In the genomic region with DNA sequence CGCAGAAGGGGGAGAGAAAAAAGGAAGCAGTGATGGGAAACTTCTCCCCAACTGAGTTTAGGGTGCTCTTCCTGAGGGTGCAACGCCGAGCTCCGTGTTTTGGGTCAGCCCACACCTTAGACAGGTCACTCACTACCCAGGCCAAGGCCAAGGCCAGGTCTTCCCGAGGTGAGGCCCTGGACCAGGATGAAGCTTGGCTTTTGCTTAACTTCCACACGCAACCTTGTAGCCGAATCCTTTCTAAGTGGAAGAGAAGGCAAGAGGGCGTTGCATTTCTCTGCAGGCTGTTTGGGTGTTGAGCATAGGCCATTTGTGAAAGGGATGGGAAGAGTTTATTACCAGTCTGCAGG, we compare ENCODE assay signal across 9 cellular contexts. TPM values are rescaled to one million over a fixed set of nuclear protein-coding genes. Genes with fewer than 3 reads are reported as not detected.
DNase-seq lines count a peak whose midpoint lies in the region; ATAC-seq and TF ChIP-seq lines count a peak whose summit lies in the region.
"Had no signal": no experiment of that assay in that cellular context is flagged by ENCODE, and none has a peak within 500 bp of the region (broad histone marks: within the 10 kb centered on the region; RNA-seq: fewer than 3 reads in every experiment).

No MANE protein-coding gene starts in this region.

- H4K20me1 ChIP-seq in GM23248 (ENCODE audit: insufficient read depth), result no peaks in the 10 kb centered on the region

- peak; percentile 13 for DNase-seq in GM23248
- no peak for DNase-seq in activated T-helper 2 cell treated with anti-CD3 and anti-CD28 coated beads, Interferon-gamma antibody, Interleukin-2, Interleukin-4, amounts not matched to agents 10 μg/mL and 5 μg/mL and 100 μg/mL, durations not matched to agents 14 hours and 24 hours and 36 hours (ENCODE audit: low spot score)
- DNase-seq in sigmoid colon, result no peak
- DNase-seq in activated CD8-positive, alpha-beta memory T cell treated with anti-CD3 and anti-CD28 coated beads, Interleukin-2, amount 50 U/mL, for 48 hours, result no peak
- no peak for DNase-seq in GM19240 (ENCODE audit: insufficient read length, low spot score)
- DNase-seq in NCI-H526 treated with DMSO at 0.1 percent for 48 hours (lab: John Stamatoyannopoulos, UW), result no peak
- DNase-seq: NCI-H1048 had no signal

- in situ Hi-C loops in GM23248 (cut with MboI), result no loop called here

- no peaks in the 10 kb centered on the region for H3K27me3 ChIP-seq in GM23248 (replicated peaks; ENCODE audit: insufficient read depth)
- peaks cover 47% of the 10 kb centered on the region for H3K27me3 ChIP-seq in iPS-15b (ENCODE audit: control insufficient read depth, insufficient read depth, low read length)
- H3K27me3 ChIP-seq in sigmoid colon, result no peaks in the 10 kb centered on the region

- no peaks in the 10 kb centered on the region for H3K36me3 ChIP-seq in GM23248 (ENCODE audit: low read depth)
- no peaks in the 10 kb centered on the region for H3K36me3 ChIP-seq in iPS-15b (ENCODE audit: control insufficient read depth, insufficient read depth, low read length)
- H3K36me3 ChIP-seq in sigmoid colon, result no peaks in the 10 kb centered on the region

- intact Hi-C loops in activated T-helper 2 cell treated with anti-CD3 and anti-CD28 coated beads, Interferon-gamma antibody, Interleukin-2, Interleukin-4, amounts not matched to agents 10 μg/mL and 5 μg/mL and 100 μg/mL, durations not matched to agents 14 hours and 24 hours and 36 hours (cut with micrococcal nuclease), result loop anchor here (5.0 to 10.0 kb wide), 2 partner anchors 128 to 171 kb away; no protein-coding TSS in a partner anchor
- intact Hi-C loops in sigmoid colon (cut with DNase I), result loop anchor here (10.0 kb wide), 1 partner anchor 171 kb away; no protein-coding TSS in a partner anchor

- peak overlapping the region; percentile 51 for H3K4me3 Mint-ChIP-seq in activated T-helper 2 cell treated with anti-CD3 and anti-CD28 coated beads, Interferon-gamma antibody, Interleukin-2, Interleukin-4, amounts not matched to agents 10 μg/mL and 5 μg/mL and 100 μg/mL, durations not matched to agents 14 hours and 24 hours and 36 hours (ENCODE audit: low read depth)

- H3K9me3 ChIP-seq in GM23248 (ENCODE audit: low read depth), result no peaks in the 10 kb centered on the region
- H3K9me3 ChIP-seq in iPS-15b (ENCODE audit: control insufficient read depth, insufficient read depth, low read length), result no peaks in the 10 kb centered on the region
- no peaks in the 10 kb centered on the region for H3K9me3 ChIP-seq in sigmoid colon

- peaks cover 3% of the 10 kb centered on the region; the same call in 1 of the 2 replicates for H3F3A ChIP-seq in GM23248 (ENCODE audit: insufficient read depth)

- no peak for TF ChIP-seq CTCF in sigmoid colon (IDR thresholded peaks at IDR 0.05)

- WGBS in GM23248 (ENCODE audit: low coverage in 1 of 2, low lambda C conversion rate in 2 of 2, missing lambda C conversion rate in 2 of 2), 2 experiments, result 22 to 26% methylated on average over 8 of the region's 8 CpGs
- WGBS in sigmoid colon, 2 donors, result 7 to 37% methylated on average over 8 of the region's 8 CpGs

- H3K27ac ChIP-seq in GM23248 (no peak overlapping the region), sigmoid colon (peak overlapping the region; percentile 49 to 70 (median 67))

- H3K36me3 Mint-ChIP-seq in activated T-helper 2 cell treated with anti-CD3 and anti-CD28 coated beads, Interferon-gamma antibody, Interleukin-2, Interleukin-4, amounts not matched to agents 10 μg/mL and 5 μg/mL and 100 μg/mL, durations not matched to agents 14 hours and 24 hours and 36 hours (ENCODE audit: low read depth), result no peaks in the 10 kb centered on the region

- no peak for TF ChIP-seq POLR2A in sigmoid colon (IDR thresholded peaks at IDR 0.05)

- peak overlapping the region; percentile 76 for H2AFZ ChIP-seq in GM23248

- H3K79me2 ChIP-seq in GM23248 (ENCODE audit: insufficient read depth), result no peaks in the 10 kb centered on the region

- H3K4me1 Mint-ChIP-seq in activated T-helper 2 cell treated with anti-CD3 and anti-CD28 coated beads, Interferon-gamma antibody, Interleukin-2, Interleukin-4, amounts not matched to agents 10 μg/mL and 5 μg/mL and 100 μg/mL, durations not matched to agents 14 hours and 24 hours and 36 hours (ENCODE audit: low read depth), result peaks cover 14% of the 10 kb centered on the region

- H3K9me3 Mint-ChIP-seq in activated T-helper 2 cell treated with anti-CD3 and anti-CD28 coated beads, Interferon-gamma antibody, Interleukin-2, Interleukin-4, amounts not matched to agents 10 μg/mL and 5 μg/mL and 100 μg/mL, durations not matched to agents 14 hours and 24 hours and 36 hours, result no peaks in the 10 kb centered on the region

- peaks cover 74% of the 10 kb centered on the region for H3K27me3 Mint-ChIP-seq in activated T-helper 2 cell treated with anti-CD3 and anti-CD28 coated beads, Interferon-gamma antibody, Interleukin-2, Interleukin-4, amounts not matched to agents 10 μg/mL and 5 μg/mL and 100 μg/mL, durations not matched to agents 14 hours and 24 hours and 36 hours (ENCODE audit: low read depth)

- no peak for ATAC-seq in HG03108 (IDR thresholded peaks at IDR 0.05; ENCODE audit: unreplicated experiment)

- H3K4me3 ChIP-seq in GM23248 (peak overlapping the region; percentile 70; the same call in 1 of the 2 replicates), iPS-15b (ENCODE audit: low read depth, low read length) (peak overlapping the region; percentile 70), sigmoid colon (peak overlapping the region; percentile 56 to 85 (median 68))

- no peak overlapping the region for H3K27ac Mint-ChIP-seq in activated T-helper 2 cell treated with anti-CD3 and anti-CD28 coated beads, Interferon-gamma antibody, Interleukin-2, Interleukin-4, amounts not matched to agents 10 μg/mL and 5 μg/mL and 100 μg/mL, durations not matched to agents 14 hours and 24 hours and 36 hours

- H3K4me1 ChIP-seq in GM23248 (ENCODE audit: insufficient read depth), result peaks cover 8% of the 10 kb centered on the region; the same call in 1 of the 2 replicates
- H3K4me1 ChIP-seq in iPS-15b (ENCODE audit: control insufficient read depth, insufficient read depth, low read length), result peaks cover 7% of the 10 kb centered on the region
- peaks cover 0 to 31% (median 29%) of the 10 kb centered on the region in 4 donors for H3K4me1 ChIP-seq in sigmoid colon

- peak overlapping the region; percentile 74 for H3K4me2 ChIP-seq in GM23248 (ENCODE audit: unreplicated experiment)

- no peak for TF ChIP-seq EP300 in sigmoid colon (IDR thresholded peaks at IDR 0.05)

- H3K9me2 ChIP-seq in GM23248 (ENCODE audit: insufficient read depth), result no peaks in the 10 kb centered on the region

- no peak overlapping the region for H3K9ac ChIP-seq in GM23248
- peak overlapping the region; percentile 4 for H3K9ac ChIP-seq in iPS-15b (ENCODE audit: low read depth, low read length)

RNA-seq across cellular contexts. Expression of gene KREMEN1, which starts 1.4 kb away (rescaled TPM):
- 2.7 and 4.4 TPM in 2 replicates for total RNA-seq in GM23248 (2014; rRNA removed; shearing (Covaris generic))
- 4.3 and 4.5 TPM in 2 replicates for polyA plus RNA-seq in GM23248 (2016; fragmentation: Nextera tagmentation; extraction: Ambion mirVana)
- total RNA-seq in activated T-helper 2 cell treated with anti-CD3 and anti-CD28 coated beads, Interferon-gamma antibody, Interleukin-2, Interleukin-4, amounts not matched to agents 10 μg/mL and 5 μg/mL and 100 μg/mL, durations not matched to agents 14 hours and 24 hours and 36 hours, result 0.23 and 0.27 TPM in 2 replicates
- total RNA-seq in sigmoid colon, result 1 to 10 TPM; 4.2 to 9.7 (median 5.2) TPM
- polyA plus RNA-seq in sigmoid colon, result 10 to 100 TPM in 1 of 3 donors, 1 to 10 TPM in 2; 6.7 to 13.2 (median 7.8) TPM

RNA-seq across cellular contexts. Expression of gene C22orf31, which starts 12.6 kb away (rescaled TPM):
- total RNA-seq in GM23248 (2014; rRNA removed; shearing (Covaris generic)), result not detected in 2 replicates
- polyA plus RNA-seq in GM23248 (2016; fragmentation: Nextera tagmentation; extraction: Ambion mirVana) (not detected in 2 replicates), sigmoid colon (under 1 TPM in 1 of 3 donors, not detected in 2; 0.60 TPM)
- not detected in 2 replicates for total RNA-seq in activated T-helper 2 cell treated with anti-CD3 and anti-CD28 coated beads, Interferon-gamma antibody, Interleukin-2, Interleukin-4, amounts not matched to agents 10 μg/mL and 5 μg/mL and 100 μg/mL, durations not matched to agents 14 hours and 24 hours and 36 hours
- not detected for total RNA-seq in sigmoid colon
